In genomic region chr5:75281716-75282465, GRCh38 we compare ENCODE assay signal across 25 cellular contexts. TPM values are rescaled to one million over a fixed set of nuclear protein-coding genes. Genes with fewer than 3 reads are reported as not detected.
DNase-seq lines count a peak whose midpoint lies in the region; ATAC-seq and TF ChIP-seq lines count a peak whose summit lies in the region.
"Had no signal": no experiment of that assay in that cellular context is flagged by ENCODE, and none has a peak within 500 bp of the region (broad histone marks: within the 10 kb centered on the region; RNA-seq: fewer than 3 reads in every experiment).

No MANE protein-coding gene starts in this region.

- POLR2A ChIA-PET in activated CD8-positive, alpha-beta T cell treated with anti-CD3 and anti-CD28 coated beads, Interleukin-2, amount 10 ng/mL, durations not matched to agents 7 days and 5 days (lab: Charles Lee) = interaction anchor here (1.4 kb wide), 1 partner anchor 45 kb away, joined by 4 read pairs; the partner anchor contains the start of gene ANKRD31

- ATAC-seq in HG03432 (IDR thresholded peaks at IDR 0.05; ENCODE audit: unreplicated experiment) (no peak), GM18870 (IDR thresholded peaks at IDR 0.05; ENCODE audit: unreplicated experiment) (no peak)
- no peak for ATAC-seq in activated CD8-positive, alpha-beta T cell treated with anti-CD3 and anti-CD28 coated beads, Interleukin-2, amount 10 ng/mL, durations not matched to agents 7 days and 5 days
- ATAC-seq: left lobe of liver, T-cell had no signal

- H3K27ac ChIP-seq in brain microvascular endothelial cell = no peak overlapping the region
- H3K27ac ChIP-seq: ascending aorta, colonic mucosa, transverse colon, VCaP had no signal

- H3K27ac Mint-ChIP-seq in activated CD8-positive, alpha-beta T cell treated with anti-CD3 and anti-CD28 coated beads, Interleukin-2, amount 10 ng/mL, durations not matched to agents 7 days and 5 days = no peak overlapping the region
- H3K27ac Mint-ChIP-seq: activated naive CD4-positive, alpha-beta T cell treated with anti-CD3 and anti-CD28 coated beads, Interleukin-2, amount 10 ng/mL, durations not matched to agents 7 days and 5 days; CD8-positive, alpha-beta memory T cell; T-cell had no signal

- no peaks in the 10 kb centered on the region for H3K27me3 ChIP-seq in brain microvascular endothelial cell (replicated peaks)
- H3K27me3 ChIP-seq: ascending aorta, colonic mucosa, transverse colon had no signal

- H3K36me3 ChIP-seq in brain microvascular endothelial cell (replicated peaks) = no peaks in the 10 kb centered on the region
- H3K36me3 ChIP-seq: ascending aorta, colonic mucosa, HAP-1, transverse colon had no signal

- H3K4me3 Mint-ChIP-seq in activated CD8-positive, alpha-beta T cell treated with anti-CD3 and anti-CD28 coated beads, Interleukin-2, amount 10 ng/mL, durations not matched to agents 7 days and 5 days = no peak overlapping the region
- H3K4me3 Mint-ChIP-seq: activated naive CD4-positive, alpha-beta T cell treated with anti-CD3 and anti-CD28 coated beads, Interleukin-2, amount 10 ng/mL, durations not matched to agents 7 days and 5 days; CD8-positive, alpha-beta memory T cell; T-cell had no signal

- no peaks in the 10 kb centered on the region for H3K9me3 Mint-ChIP-seq in activated CD8-positive, alpha-beta T cell treated with anti-CD3 and anti-CD28 coated beads, Interleukin-2, amount 10 ng/mL, durations not matched to agents 7 days and 5 days (ENCODE audit: insufficient read depth)
- H3K9me3 Mint-ChIP-seq: activated naive CD4-positive, alpha-beta T cell treated with anti-CD3 and anti-CD28 coated beads, Interleukin-2, amount 10 ng/mL, durations not matched to agents 7 days and 5 days; CD8-positive, alpha-beta memory T cell; T-cell had no signal

- no peak for TF ChIP-seq CTCF in brain microvascular endothelial cell (IDR thresholded peaks at IDR 0.05; ENCODE audit: low read depth, low read length, missing control alignments)

- peak; percentile 31 for DNase-seq in Daoy (ENCODE audit: low read depth)
- peak; percentile 67 for DNase-seq in M059J (ENCODE audit: low read depth)
- DNase-seq in brain microvascular endothelial cell = peak; percentile 8
- peak; percentile 41 for DNase-seq in kidney glomerular epithelial cell (lab: John Stamatoyannopoulos, UW)
- no peak for DNase-seq in NCI-H1694 (lab: John Stamatoyannopoulos, UW)
- DNase-seq in activated CD8-positive, alpha-beta T cell treated with anti-CD3 and anti-CD28 coated beads, Interleukin-2, amount 10 ng/mL, durations not matched to agents 7 days and 5 days = no peak
- DNase-seq: activated naive CD4-positive, alpha-beta T cell treated with anti-CD3 and anti-CD28 coated beads, Interleukin-2, amount 10 ng/mL, durations not matched to agents 7 days and 5 days; activated T-cell treated with anti-CD3 and anti-CD28 coated beads, Interleukin-2, amount 50 U/mL, for 1 hour; CD8-positive, alpha-beta memory T cell; colonic mucosa; Kasumi-1; NCI-H146; NCI-H2227 treated with DMSO at 0.1 percent for 48 hours; NK-92 treated with Interleukin-12 subunit alpha and Interleukin-12 subunit beta, amount 100 ng/mL, for 24 hours; retina; stimulated activated CD4-positive, alpha-beta T cell treated with anti-CD3 and anti-CD28 coated beads, Interleukin-15, amount 100 ng/mL, for 24 hours; stimulated activated naive CD4-positive, alpha-beta T cell; T-cell; transverse colon had no signal

- no peaks in the 10 kb centered on the region for H3K4me1 Mint-ChIP-seq in activated CD8-positive, alpha-beta T cell treated with anti-CD3 and anti-CD28 coated beads, Interleukin-2, amount 10 ng/mL, durations not matched to agents 7 days and 5 days (ENCODE audit: low read depth)
- H3K4me1 Mint-ChIP-seq: activated naive CD4-positive, alpha-beta T cell treated with anti-CD3 and anti-CD28 coated beads, Interleukin-2, amount 10 ng/mL, durations not matched to agents 7 days and 5 days; CD8-positive, alpha-beta memory T cell had no signal

- H3K27me3 Mint-ChIP-seq in activated CD8-positive, alpha-beta T cell treated with anti-CD3 and anti-CD28 coated beads, Interleukin-2, amount 10 ng/mL, durations not matched to agents 7 days and 5 days (ENCODE audit: low read depth) = peaks cover 4% of the 10 kb centered on the region

- CTCF ChIA-PET in activated CD8-positive, alpha-beta T cell treated with anti-CD3 and anti-CD28 coated beads, Interleukin-2, amount 10 ng/mL, durations not matched to agents 7 days and 5 days (lab: Charles Lee) = no interaction called here

- in situ Hi-C loops in brain microvascular endothelial cell (cut with HindIII; ENCODE audit: low pct_ligation_motif_present, low sequenced_read_pairs) = no loop called here

- H3K36me3 Mint-ChIP-seq in activated CD8-positive, alpha-beta T cell treated with anti-CD3 and anti-CD28 coated beads, Interleukin-2, amount 10 ng/mL, durations not matched to agents 7 days and 5 days (ENCODE audit: low read depth) = no peaks in the 10 kb centered on the region
- H3K36me3 Mint-ChIP-seq: activated naive CD4-positive, alpha-beta T cell treated with anti-CD3 and anti-CD28 coated beads, Interleukin-2, amount 10 ng/mL, durations not matched to agents 7 days and 5 days; CD8-positive, alpha-beta memory T cell; T-cell had no signal

- no peak overlapping the region for H3K4me3 ChIP-seq in brain microvascular endothelial cell (ENCODE audit: low read depth, low read length)
- H3K4me3 ChIP-seq: ascending aorta, colonic mucosa, HAP-1, transverse colon had no signal

RNA-seq across cellular contexts. Expression of gene ANKRD31, which starts 45.2 kb away (rescaled TPM):
- 0.11 TPM in 1 of 2 replicates, not detected in the other for total RNA-seq in Daoy (2014; rRNA removed; shearing (Covaris generic))
- total RNA-seq in M059J (2014; rRNA removed; shearing (Covaris generic)) = 0.02 TPM in 1 of 2 replicates, not detected in the other
- total RNA-seq in activated CD8-positive, alpha-beta T cell treated with anti-CD3 and anti-CD28 coated beads, Interleukin-2, amount 10 ng/mL, durations not matched to agents 7 days and 5 days = under 1 TPM; 0.23 to 0.26 TPM
- total RNA-seq: ascending aorta, left lobe of liver had no signal

RNA-seq across cellular contexts. Expression of gene HMGCR, which starts 55.1 kb away (rescaled TPM):
- 52.5 and 62.3 TPM in 2 replicates for total RNA-seq in Daoy (2014; rRNA removed; shearing (Covaris generic))
- total RNA-seq in M059J (2014; rRNA removed; shearing (Covaris generic)) = 68.4 and 154 TPM in 2 replicates
- 10 to 100 TPM; 64.1 to 70.5 TPM for total RNA-seq in activated CD8-positive, alpha-beta T cell treated with anti-CD3 and anti-CD28 coated beads, Interleukin-2, amount 10 ng/mL, durations not matched to agents 7 days and 5 days

Comparison
In these comparisons a context has a peak if more than half of its experiments do, and no peak if none do; other contexts are left out.
1. DNase-seq: peak in Daoy (single experiment), M059J (single experiment), brain microvascular endothelial cell (single experiment) and kidney glomerular epithelial cell (single experiment); none in NCI-H1694 (single experiment) and activated CD8-positive, alpha-beta T cell treated with anti-CD3 and anti-CD28 coated beads, Interleukin-2, amount 10 ng/mL, durations not matched to agents 7 days and 5 days (single experiment).